Comparison of ENCODE assay signal across 12 cellular contexts in genomic region chr7:128910569-128910945, GRCh38. TPM values are rescaled to one million over a fixed set of nuclear protein-coding genes. Genes with fewer than 3 reads are reported as not detected.
DNase-seq lines count a peak whose midpoint lies in the region; ATAC-seq, FAIRE-seq and TF ChIP-seq lines count a peak whose summit lies in the region.
"Had no signal": no experiment of that assay in that cellular context is flagged by ENCODE, and none has a peak within 500 bp of the region (broad histone marks: within the 10 kb centered on the region; RNA-seq: fewer than 3 reads in every experiment).

TSS of gene KCP (minus strand) at chr7:128910709. CDS start at chr7:128910676, 33 bp downstream.

- H3K27ac Mint-ChIP-seq in nephron = peak within 1 kb of the TSS; percentile 96 to 98 (median 97)
- H3K27ac Mint-ChIP-seq: activated naive CD4-positive, alpha-beta T cell treated with anti-CD3 and anti-CD28 coated beads for 36 hours; CD4-positive, CD25-positive, alpha-beta regulatory T cell had no signal

- TF ChIP-seq CTCF in A673 (conservative IDR thresholded peaks at IDR 0.05; ENCODE audit: low read depth, low read length) (no peak), PC-3 (conservative IDR thresholded peaks at IDR 0.05; ENCODE audit: low read depth, low read length) (no peak), fibroblast of the aortic adventitia (IDR thresholded peaks at IDR 0.05; ENCODE audit: insufficient read depth, low read length) (no peak), nephron (IDR thresholded peaks at IDR 0.05; ENCODE audit: unreplicated experiment in 3 of 3) (no peak)

- H3K27me3 Mint-ChIP-seq in nephron (ENCODE audit: low read depth) = peaks cover 44% of the 10 kb centered on the region

- H3K36me3 Mint-ChIP-seq in nephron (ENCODE audit: low read depth) = peaks cover 12% of the 10 kb centered on the region
- H3K36me3 Mint-ChIP-seq: CD4-positive, CD25-positive, alpha-beta regulatory T cell had no signal

- no peak for DNase-seq in A673 (ENCODE audit: low spot score)
- DNase-seq in PC-3 = no peak
- DNase-seq in fibroblast of the aortic adventitia (ENCODE audit: low read depth) = no peak
- DNase-seq in GM12891 (ENCODE audit: insufficient read length, low spot score) = no peak
- no peak for DNase-seq in activated CD4-positive, alpha-beta T cell treated with anti-CD3 and anti-CD28 coated beads, Interleukin-2, amount 50 U/mL, for 48 hours
- DNase-seq in T-helper 2 cell = no peak
- DNase-seq in T-helper 1 cell = no peak
- DNase-seq: activated naive CD4-positive, alpha-beta T cell treated with anti-CD3 and anti-CD28 coated beads for 36 hours; CD4-positive, CD25-positive, alpha-beta regulatory T cell; NCI-H1048; stimulated activated CD4-positive, alpha-beta T cell treated with anti-CD3 and anti-CD28 coated beads, Interleukin-1b, Interleukin-23, amount 100 ng/mL, for 48 hours had no signal

- FAIRE-seq in GM12891 (lab: Jason Lieb, UNC) = no peak

- H3K4me3 ChIP-seq in A673 (ENCODE audit: low read depth, low read length, poor library complexity, severe bottlenecking) (peak within 1 kb of the TSS; percentile 37), PC-3 (ENCODE audit: low read length) (no peak within 1 kb of the TSS), fibroblast of the aortic adventitia (ENCODE audit: low read depth, low read length) (peak within 1 kb of the TSS; percentile 33)

- H3K27ac ChIP-seq in A673 (ENCODE audit: low read depth, low read length, poor library complexity, severe bottlenecking) (no peak within 1 kb of the TSS), PC-3 (ENCODE audit: low read length) (no peak within 1 kb of the TSS)

- H3K4me1 Mint-ChIP-seq in nephron = peaks cover 33% of the 10 kb centered on the region

- intact Hi-C loops in A673 (cut with micrococcal nuclease; ENCODE audit: unreplicated experiment) = no loop called here
- intact Hi-C loops in PC-3 (cut with micrococcal nuclease) = no loop called here

- H3K36me3 ChIP-seq in A673 (ENCODE audit: insufficient read depth, low read length, poor library complexity, severe bottlenecking) (no peaks in the 10 kb centered on the region), PC-3 (ENCODE audit: low read depth, low read length) (no peaks in the 10 kb centered on the region)

- peak within 1 kb of the TSS; percentile 48; the same call in 1 of the 2 replicates for H3K4me2 ChIP-seq in PC-3 (ENCODE audit: low read length)

- TF ChIP-seq POLR2A in GM12891 (IDR thresholded peaks at IDR 0.05; ENCODE audit: low read depth, low read length) = no peak

- H3K27me3 ChIP-seq in A673 (replicated peaks; ENCODE audit: insufficient read depth, low read depth, low read length, poor library complexity) = peaks cover 3% of the 10 kb centered on the region
- no peaks in the 10 kb centered on the region; the same call in 1 of the 2 replicates for H3K27me3 ChIP-seq in PC-3 (ENCODE audit: low read length)

- peak within 1 kb of the TSS; percentile 89 to 91 (median 91) for H3K4me3 Mint-ChIP-seq in nephron
- H3K4me3 Mint-ChIP-seq: activated naive CD4-positive, alpha-beta T cell treated with anti-CD3 and anti-CD28 coated beads for 36 hours; CD4-positive, CD25-positive, alpha-beta regulatory T cell had no signal

- BruUV-seq in A673 (replicated peaks; lab: Mats Ljungman, UMichigan) (no TSS peak), PC-3 (replicated peaks; lab: Mats Ljungman, UMichigan) (no TSS peak)

- H3K9ac ChIP-seq in PC-3 (ENCODE audit: low read length) = no peak within 1 kb of the TSS

- H3F3A ChIP-seq in PC-3 (ENCODE audit: low read length, unreplicated experiment) = no peaks in the 10 kb centered on the region

- no peaks in the 10 kb centered on the region for H3K9me3 Mint-ChIP-seq in nephron
- H3K9me3 Mint-ChIP-seq: activated naive CD4-positive, alpha-beta T cell treated with anti-CD3 and anti-CD28 coated beads for 36 hours; CD4-positive, CD25-positive, alpha-beta regulatory T cell had no signal

- no peaks in the 10 kb centered on the region for H3K9me3 ChIP-seq in A673 (ENCODE audit: low read depth, low read length, poor library complexity, severe bottlenecking)
- H3K9me3 ChIP-seq in PC-3 (ENCODE audit: low read length) = no peaks in the 10 kb centered on the region

- H3K9me2 ChIP-seq in PC-3 (replicated peaks; ENCODE audit: low read length) = no peaks in the 10 kb centered on the region

- H4K20me1 ChIP-seq in PC-3 (ENCODE audit: low read length) = no peaks in the 10 kb centered on the region

- POLR2A ChIA-PET in A673 (lab: Charles Lee; ENCODE audit: low non-redundant PET) (interaction anchor here (0.5 kb wide), 1 partner anchor 249 kb away, joined by 3 read pairs; no protein-coding TSS in a partner anchor), PC-3 (lab: Charles Lee; ENCODE audit: unreplicated experiment) (no interaction called here)

- CTCF ChIA-PET in A673 (lab: Charles Lee) (no interaction called here), PC-3 (lab: Charles Lee) (no interaction called here)

- H3K4me1 ChIP-seq in A673 (ENCODE audit: insufficient read depth, low read length, poor library complexity, severe bottlenecking) (no peaks in the 10 kb centered on the region), PC-3 (ENCODE audit: insufficient read depth, low read length) (no peaks in the 10 kb centered on the region)

- no peaks in the 10 kb centered on the region for H3K79me2 ChIP-seq in PC-3 (ENCODE audit: low read length)

- peak within 1 kb of the TSS; percentile 25; the same call in 1 of the 2 replicates for H2AFZ ChIP-seq in PC-3 (ENCODE audit: low read length)

- no peak for ATAC-seq in PC-3

TF ChIP-seq in GM12891, 5 proteins besides CTCF, POLR2A, EP300 and RAD21:
- no peak for TF ChIP-seq POU2F2 (IDR thresholded peaks at IDR 0.05; ENCODE audit: low read depth, low read length)
- no peak for TF ChIP-seq PAX5 (IDR thresholded peaks at IDR 0.05; ENCODE audit: insufficient read depth, low read length, severe bottlenecking)
- no peak for TF ChIP-seq TAF1 (IDR thresholded peaks at IDR 0.05; ENCODE audit: low read depth, low read length)
- TF ChIP-seq SPI1 (IDR thresholded peaks at IDR 0.05; ENCODE audit: low read depth, low read length) = no peak
- TF ChIP-seq POLR2AphosphoS5 (IDR thresholded peaks at IDR 0.05; ENCODE audit: low read depth, low read length) = no peak

RNA-seq across cellular contexts. Expression of gene KCP, which starts in this region (rescaled TPM):
- total RNA-seq in A673 (2021) = not detected in 2 replicates
- total RNA-seq in PC-3 (2014; rRNA removed) = 3.2 and 3.4 TPM in 2 replicates
- total RNA-seq in fibroblast of the aortic adventitia (ENCODE audit: low replicate concordance) = 0.09 and 1.6 TPM in 2 replicates
- polyA plus RNA-seq in GM12891 (2012; ENCODE audit: low read depth, missing spikeins) = 1.3 TPM
- total RNA-seq: activated naive CD4-positive, alpha-beta T cell treated with anti-CD3 and anti-CD28 coated beads for 36 hours had no signal
